Comparison of ENCODE assay signal across 8 cellular contexts in the genomic region with DNA sequence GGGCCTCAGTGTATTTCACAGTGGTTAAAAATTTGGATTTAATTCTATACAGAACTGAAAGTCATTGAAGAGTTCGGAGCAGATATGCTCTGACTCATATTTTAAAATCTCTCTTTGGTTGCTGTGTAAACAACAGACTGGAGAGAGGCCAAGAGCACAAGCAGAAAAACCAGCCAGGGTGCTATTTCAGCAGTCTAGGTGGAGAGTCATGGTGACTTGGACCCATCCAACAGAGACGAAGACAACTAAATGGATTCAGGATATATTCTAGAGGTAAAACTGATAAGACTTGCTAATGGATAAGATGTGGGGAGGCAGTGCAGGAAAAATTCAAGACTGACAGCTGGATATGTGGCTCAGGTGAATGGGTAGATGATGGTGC.
A peak's percentile ranks its signal among the peaks of the same experiment; 100 is the strongest.
DNase-seq lines count a peak whose midpoint lies in the region; ATAC-seq and TF ChIP-seq lines count a peak whose summit lies in the region.

No MANE protein-coding gene starts in this region.

- no peaks in the 10 kb centered on the region for H3K27me3 Mint-ChIP-seq in brain
- H3K27me3 Mint-ChIP-seq in endothelial cell (ENCODE audit: unreplicated experiment): no peaks in the 10 kb centered on the region
- H3K27me3 Mint-ChIP-seq in activated naive CD4-positive, alpha-beta T cell treated with anti-CD3 and anti-CD28 coated beads for 36 hours (ENCODE audit: low read depth): no peaks in the 10 kb centered on the region

- peaks cover 0 to 29% (median 9%) of the 10 kb centered on the region in 4 donors for H3K4me1 ChIP-seq in right lobe of liver

- intact Hi-C loops in right lobe of liver (cut with DNase I): no loop called here
- intact Hi-C loops in activated naive CD4-positive, alpha-beta T cell treated with anti-CD3 and anti-CD28 coated beads for 36 hours (cut with micrococcal nuclease): no loop called here

- peak overlapping the region; percentile 23 to 38 (median 28) for H3K27ac ChIP-seq in right lobe of liver

- DNase-seq in COLO668 (lab: John Stamatoyannopoulos, UW; ENCODE audit: unreplicated experiment) (peak; percentile 48), NCI-H1417 treated with DMSO at 0.1 percent for 48 hours (lab: John Stamatoyannopoulos, UW) (peak; percentile 50), right lobe of liver (peak in 1 of 3 donors; percentile 55), endothelial cell (ENCODE audit: low spot score) (no peak), hippocampal formation (lab: John Stamatoyannopoulos, UW) (no peak)
- no peak for DNase-seq in activated naive CD4-positive, alpha-beta T cell treated with anti-CD3 and anti-CD28 coated beads for 36 hours

- H3K4me3 ChIP-seq in right lobe of liver: no peak overlapping the region

- no peak for TF ChIP-seq CTCF in brain (conservative IDR thresholded peaks at IDR 0.05)
- no peak for TF ChIP-seq CTCF in right lobe of liver (IDR thresholded peaks at IDR 0.05)
- TF ChIP-seq CTCF in endothelial cell (IDR thresholded peaks at IDR 0.05; ENCODE audit: unreplicated experiment): no peak

- peaks cover 12% of the 10 kb centered on the region for H3K36me3 Mint-ChIP-seq in brain
- H3K36me3 Mint-ChIP-seq in endothelial cell (ENCODE audit: low read depth, unreplicated experiment): peaks cover 12% of the 10 kb centered on the region
- H3K36me3 Mint-ChIP-seq in activated naive CD4-positive, alpha-beta T cell treated with anti-CD3 and anti-CD28 coated beads for 36 hours (ENCODE audit: low read depth): peaks cover 10% of the 10 kb centered on the region

- H3K4me1 Mint-ChIP-seq in brain: peaks cover 45% of the 10 kb centered on the region
- no peaks in the 10 kb centered on the region for H3K4me1 Mint-ChIP-seq in endothelial cell (ENCODE audit: unreplicated experiment)
- peaks cover 6% of the 10 kb centered on the region for H3K4me1 Mint-ChIP-seq in activated naive CD4-positive, alpha-beta T cell treated with anti-CD3 and anti-CD28 coated beads for 36 hours (ENCODE audit: low read depth)

- peak overlapping the region in 1 of 5 experiments; percentile 10 for H3K4me3 Mint-ChIP-seq in brain
- H3K4me3 Mint-ChIP-seq in endothelial cell (ENCODE audit: unreplicated experiment): no peak overlapping the region
- no peak overlapping the region for H3K4me3 Mint-ChIP-seq in activated naive CD4-positive, alpha-beta T cell treated with anti-CD3 and anti-CD28 coated beads for 36 hours

- H3K9me3 Mint-ChIP-seq in brain: no peaks in the 10 kb centered on the region
- H3K9me3 Mint-ChIP-seq in endothelial cell (ENCODE audit: unreplicated experiment): no peaks in the 10 kb centered on the region
- H3K9me3 Mint-ChIP-seq in activated naive CD4-positive, alpha-beta T cell treated with anti-CD3 and anti-CD28 coated beads for 36 hours: no peaks in the 10 kb centered on the region

- no peaks in the 10 kb centered on the region for H3K9me3 ChIP-seq in right lobe of liver

- no peaks in the 10 kb centered on the region for H3K36me3 ChIP-seq in right lobe of liver

- CTCF ChIA-PET in activated naive CD4-positive, alpha-beta T cell treated with anti-CD3 and anti-CD28 coated beads for 36 hours (lab: Charles Lee): interaction anchor here (0.7 kb wide), 1 partner anchor 9 kb away, joined by 3 read pairs; no protein-coding TSS in a partner anchor

- H3K27ac Mint-ChIP-seq in brain: peak overlapping the region in 3 of 5 experiments; percentile 1 to 90 (median 42)
- H3K27ac Mint-ChIP-seq in endothelial cell (ENCODE audit: unreplicated experiment): no peak overlapping the region
- H3K27ac Mint-ChIP-seq in activated naive CD4-positive, alpha-beta T cell treated with anti-CD3 and anti-CD28 coated beads for 36 hours: no peak overlapping the region

- H3K27me3 ChIP-seq in right lobe of liver: no peaks in the 10 kb centered on the region

- peak; percentile 85 to 93 (median 90) for ATAC-seq in right lobe of liver
- ATAC-seq in HG02642 (IDR thresholded peaks at IDR 0.05; ENCODE audit: poor library complexity, unreplicated experiment): no peak

- no peak for TF ChIP-seq POLR2A in right lobe of liver (IDR thresholded peaks at IDR 0.05)

- 22% methylated on average over 2 of the region's 2 CpGs for WGBS in right lobe of liver (ENCODE audit: insufficient coverage, low coverage, low lambda C conversion rate, missing lambda C conversion rate)

Comparison
In these comparisons a context has a peak if more than half of its experiments do, and no peak if none do; other contexts are left out.
1. DNase-seq: peak in COLO668 (single experiment) and NCI-H1417 treated with DMSO at 0.1 percent for 48 hours (single experiment); none in endothelial cell (single experiment), activated naive CD4-positive, alpha-beta T cell treated with anti-CD3 and anti-CD28 coated beads for 36 hours (single experiment) and hippocampal formation (0 of 2).
2. H3K27ac Mint-ChIP-seq: peak in brain (3 of 5); none in endothelial cell (single experiment) and activated naive CD4-positive, alpha-beta T cell treated with anti-CD3 and anti-CD28 coated beads for 36 hours (single experiment).